Comparison of ENCODE assay signal across 27 cellular contexts in the genomic region with DNA sequence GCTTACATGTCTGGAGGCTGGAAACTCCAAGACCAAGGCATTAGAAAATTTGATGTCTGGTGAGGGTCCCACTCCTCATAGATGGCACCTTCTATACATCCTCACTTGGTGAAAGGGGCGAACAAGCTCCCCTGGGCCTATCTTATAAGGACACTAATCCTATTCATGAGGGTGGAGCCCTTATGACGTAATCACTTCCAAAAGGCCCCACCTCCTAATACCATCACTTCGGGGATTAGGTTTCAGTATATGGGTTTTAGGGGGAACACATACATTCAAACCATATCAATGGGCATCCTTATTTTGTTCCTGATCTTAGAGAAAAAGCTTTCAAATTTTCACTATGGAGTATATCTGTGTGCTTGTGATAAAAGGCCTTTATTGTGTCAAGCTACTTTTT. TPM values are rescaled to one million over a fixed set of nuclear protein-coding genes. Genes with fewer than 3 reads are reported as not detected.
A peak's percentile ranks its signal among the peaks of the same experiment; 100 is the strongest.
DNase-seq lines count a peak whose midpoint lies in the region; FAIRE-seq and TF ChIP-seq lines count a peak whose summit lies in the region.
"Had no signal": no experiment of that assay in that cellular context is flagged by ENCODE, and none has a peak within 500 bp of the region (broad histone marks: within the 10 kb centered on the region; RNA-seq: fewer than 3 reads in every experiment).

No MANE protein-coding gene starts in this region.

- H3K27ac ChIP-seq in HEK293 (ENCODE audit: extremely low read depth, low read depth, low read length) (no peak overlapping the region), astrocyte (ENCODE audit: low read depth, low read length) (no peak overlapping the region), H1 (ENCODE audit: low read depth, low read length) (no peak overlapping the region), thyroid gland (no peak overlapping the region)
- H3K27ac ChIP-seq: 22Rv1; A549; BLaER1 treated with 17β-estradiol and CSF1 and Interleukin-3, amounts not matched to agents 10 nM and 100 nM; C4-2B had no signal

- H3K36me3 ChIP-seq in HEK293 (ENCODE audit: control insufficient read depth in 2 of 2, insufficient read depth in 1 of 2, low read length in 2 of 2) (no peaks in the 10 kb centered on the region), astrocyte (ENCODE audit: insufficient read depth, low read length) (no peaks in the 10 kb centered on the region), H1 (ENCODE audit: control insufficient read depth in 2 of 4, insufficient read depth in 4 of 4, low read length in 3 of 4) (no peaks in the 10 kb centered on the region), thyroid gland (no peaks in the 10 kb centered on the region)
- H3K36me3 ChIP-seq: BLaER1 treated with 17β-estradiol and CSF1 and Interleukin-3, amounts not matched to agents 10 nM and 100 nM had no signal

- FAIRE-seq in astrocyte (lab: Jason Lieb, UNC): peak; percentile 17
- peak; percentile 28 for FAIRE-seq in H1 (lab: Jason Lieb, UNC)
- FAIRE-seq: GM12878, GM12892, GM18507 had no signal

- WGBS in H1 (ENCODE audit: extremely low coverage in 1 of 2, insufficient coverage in 1 of 2, insufficient read length in 1 of 2, insufficient replicate concordance in 2 of 2, low coverage in 1 of 2, low lambda C conversion rate in 2 of 2, missing lambda C conversion rate in 1 of 2), 2 experiments: 90% methylated on average over 3 of the region's 3 CpGs; no CpG with 5 or more reads in 1 of the 2 experiments
- 89 to 96% methylated on average over 3 of the region's 3 CpGs for WGBS in thyroid gland, 2 donors

- H3K14ac ChIP-seq in H1 (ENCODE audit: insufficient read length): no peak overlapping the region

- DNase-seq in NCI-H82 (lab: John Stamatoyannopoulos, UW): peak; percentile 39
- no peak for DNase-seq in NCI-H82 treated with DMSO at 0.1 percent for 48 hours (lab: John Stamatoyannopoulos, UW; ENCODE audit: unreplicated experiment)
- no peak for DNase-seq in astrocyte (ENCODE audit: low read depth)
- DNase-seq in H1 (ENCODE audit: low read depth in 1 of 2, low spot score in 2 of 2): no peak
- DNase-seq in NK-92 (lab: John Stamatoyannopoulos, UW; ENCODE audit: unreplicated experiment): no peak
- DNase-seq in thyroid gland: no peak
- DNase-seq: AML-193; CD4-positive, alpha-beta memory T cell; CD4-positive, CD25-positive, alpha-beta regulatory T cell; CD8-positive, alpha-beta memory T cell; COR-L47; DMS 273 treated with DMSO at 0.1 percent for 48 hours; DMS153; DMS53; DMS79; DND-41; EL; GDM1 had no signal

- H3K27me3 ChIP-seq in astrocyte (ENCODE audit: insufficient read depth, low read length) (no peaks in the 10 kb centered on the region), H1 (replicated peaks in 1 of 4; ENCODE audit: control insufficient read depth in 3 of 4, extremely low read depth in 1 of 4, insufficient read depth in 3 of 4, low read length in 3 of 4) (no peaks in the 10 kb centered on the region), thyroid gland (no peaks in the 10 kb centered on the region)

- TF ChIP-seq EP300 in H1 (IDR thresholded peaks at IDR 0.05; ENCODE audit: borderline replicate concordance in 1 of 2, low read depth in 2 of 2, low read length in 2 of 2): no peak

- no peak overlapping the region for H3K4me3 ChIP-seq in HEK293 (ENCODE audit: low read depth, low read length)
- no peak overlapping the region for H3K4me3 ChIP-seq in astrocyte (ENCODE audit: insufficient read depth, low read depth, low read length)
- H3K4me3 ChIP-seq in H1 (ENCODE audit: extremely low read depth in 1 of 4, insufficient read depth in 2 of 4, low read depth in 3 of 4, low read length in 4 of 4): no peak overlapping the region
- no peak overlapping the region for H3K4me3 ChIP-seq in thyroid gland (replicated peaks in 1 of 3)
- H3K4me3 ChIP-seq: A549; BLaER1 treated with 17β-estradiol and CSF1 and Interleukin-3, amounts not matched to agents 10 nM and 100 nM; GM12878 had no signal

- H2BK5ac ChIP-seq in H1 (ENCODE audit: low read depth, low read length): no peak overlapping the region

- H3K79me1 ChIP-seq in H1 (ENCODE audit: low read depth, low read length): no peaks in the 10 kb centered on the region

- no peaks in the 10 kb centered on the region for H3K27me3 Mint-ChIP-seq in astrocyte (ENCODE audit: low read depth, unreplicated experiment)
- H3K27me3 Mint-ChIP-seq: B cell; CD4-positive, CD25-positive, alpha-beta regulatory T cell; CD8-positive, alpha-beta memory T cell had no signal

- no peaks in the 10 kb centered on the region for H3K4me1 ChIP-seq in HEK293 (ENCODE audit: control insufficient read depth, insufficient read depth, low read length)
- H3K4me1 ChIP-seq in astrocyte (ENCODE audit: insufficient read depth, low read length): no peaks in the 10 kb centered on the region
- H3K4me1 ChIP-seq in H1 (replicated peaks in 1 of 4; ENCODE audit: control insufficient read depth in 3 of 4, insufficient read depth in 4 of 4, low read length in 3 of 4): no peaks in the 10 kb centered on the region
- no peaks in the 10 kb centered on the region for H3K4me1 ChIP-seq in thyroid gland
- H3K4me1 ChIP-seq: A549; BLaER1 treated with 17β-estradiol and CSF1 and Interleukin-3, amounts not matched to agents 10 nM and 100 nM had no signal

- H4K8ac ChIP-seq in H1 (ENCODE audit: extremely low read depth, insufficient read depth, low read length): no peak overlapping the region

- no peaks in the 10 kb centered on the region for H3K9me3 Mint-ChIP-seq in astrocyte (ENCODE audit: unreplicated experiment)
- H3K9me3 Mint-ChIP-seq: CD4-positive, alpha-beta memory T cell had no signal

- H3K4me2 ChIP-seq in astrocyte (ENCODE audit: low read length) (no peak overlapping the region), H1 (ENCODE audit: insufficient read depth in 1 of 2, low read depth in 2 of 2, low read length in 2 of 2) (no peak overlapping the region)
- H3K4me2 ChIP-seq: A549; BLaER1 treated with 17β-estradiol and CSF1 and Interleukin-3, amounts not matched to agents 10 nM and 100 nM had no signal

- TF ChIP-seq POLR2A in H1 (IDR thresholded peaks at IDR 0.05; ENCODE audit: control extremely low read depth in 1 of 2, low read depth in 2 of 2, low read length in 2 of 2) (no peak), thyroid gland (IDR thresholded peaks at IDR 0.05) (no peak)

- H2BK15ac ChIP-seq in H1 (ENCODE audit: low read length): no peak overlapping the region

- no peak overlapping the region for H3K4ac ChIP-seq in H1 (replicated peaks; ENCODE audit: insufficient read length, low read depth, low read length)

- H2BK120ac ChIP-seq in H1 (replicated peaks; ENCODE audit: low read depth, low read length): no peak overlapping the region

- H4K20me1 ChIP-seq in astrocyte (ENCODE audit: insufficient read depth, low read length) (no peaks in the 10 kb centered on the region), H1 (replicated peaks in 1 of 2; ENCODE audit: control insufficient read depth in 1 of 2, insufficient read depth in 2 of 2, low read length in 2 of 2) (no peaks in the 10 kb centered on the region)
- H4K20me1 ChIP-seq: BLaER1 treated with 17β-estradiol and CSF1 and Interleukin-3, amounts not matched to agents 10 nM and 100 nM had no signal

- H2AK5ac ChIP-seq in H1 (ENCODE audit: low read depth, low read length): no peak overlapping the region

- TF ChIP-seq RAD21 in H1 (IDR thresholded peaks at IDR 0.05 in 1 of 2, conservative IDR thresholded peaks at IDR 0.05 in 1 of 2; ENCODE audit: low read depth in 2 of 2, low read length in 2 of 2): no peak

- H3K4me3 Mint-ChIP-seq in astrocyte (ENCODE audit: unreplicated experiment): no peak overlapping the region
- H3K4me3 Mint-ChIP-seq: B cell; CD4-positive, alpha-beta memory T cell; CD4-positive, CD25-positive, alpha-beta regulatory T cell; CD8-positive, alpha-beta memory T cell had no signal

- peaks cover 2% of the 10 kb centered on the region for H3K4me1 Mint-ChIP-seq in astrocyte (ENCODE audit: low read depth, unreplicated experiment)
- H3K4me1 Mint-ChIP-seq: B cell; CD4-positive, alpha-beta memory T cell; CD4-positive, CD25-positive, alpha-beta regulatory T cell; CD8-positive, alpha-beta memory T cell had no signal

- H3K9me3 ChIP-seq in HEK293 (ENCODE audit: control insufficient read depth, insufficient read depth, low read depth, low read length): no peaks in the 10 kb centered on the region
- H3K9me3 ChIP-seq in astrocyte (ENCODE audit: insufficient read depth, low read depth, low read length): no peaks in the 10 kb centered on the region
- H3K9me3 ChIP-seq in H1 (ENCODE audit: insufficient read depth in 2 of 2, low read depth in 1 of 2, low read length in 1 of 2): no peaks in the 10 kb centered on the region
- no peaks in the 10 kb centered on the region for H3K9me3 ChIP-seq in thyroid gland
- H3K9me3 ChIP-seq: A549 had no signal

- no peak overlapping the region for H2BK20ac ChIP-seq in H1 (ENCODE audit: low read length)

- H4K5ac ChIP-seq in H1 (ENCODE audit: insufficient read length, low read depth, low read length): no peak overlapping the region

- H2AFZ ChIP-seq in astrocyte (ENCODE audit: low read depth, low read length): no peak overlapping the region
- no peak overlapping the region for H2AFZ ChIP-seq in H1 (ENCODE audit: low read length)

- CTCF ChIA-PET in HEK293 (lab: Yijun Ruan, JAX) (no interaction called here), H1 (lab: Charles Lee; ENCODE audit: partially characterized antibody) (no interaction called here)

- H3K18ac ChIP-seq in H1 (ENCODE audit: extremely low read depth, low read length): no peak overlapping the region

- H3K27ac Mint-ChIP-seq in astrocyte (ENCODE audit: unreplicated experiment): no peak overlapping the region
- H3K27ac Mint-ChIP-seq: B cell; CD4-positive, alpha-beta memory T cell; CD4-positive, CD25-positive, alpha-beta regulatory T cell; CD8-positive, alpha-beta memory T cell had no signal

- intact Hi-C loops in thyroid gland (cut with DNase I): no loop called here

- no peak for TF ChIP-seq CTCF in HEK293 (tag by site-specific recombination; IDR thresholded peaks at IDR 0.05)
- TF ChIP-seq CTCF in astrocyte (IDR thresholded peaks at IDR 0.05; ENCODE audit: insufficient read depth, low read depth, low read length): no peak
- TF ChIP-seq CTCF in H1 (IDR thresholded peaks at IDR 0.05; ENCODE audit: control extremely low read depth in 1 of 3, insufficient read depth in 1 of 3, low read depth in 1 of 3, low read length in 3 of 3): no peak
- no peak for TF ChIP-seq CTCF in thyroid gland (IDR thresholded peaks at IDR 0.05)

- H3K23me2 ChIP-seq in H1 (ENCODE audit: low read depth, low read length): no peaks in the 10 kb centered on the region

- H3K36me3 Mint-ChIP-seq in astrocyte (ENCODE audit: low read depth, unreplicated experiment): no peaks in the 10 kb centered on the region
- H3K36me3 Mint-ChIP-seq: CD4-positive, alpha-beta memory T cell; CD4-positive, CD25-positive, alpha-beta regulatory T cell; CD8-positive, alpha-beta memory T cell had no signal

- H2BK12ac ChIP-seq in H1 (ENCODE audit: low read depth, low read length): no peak overlapping the region

- no peak overlapping the region for H3K9ac ChIP-seq in astrocyte (ENCODE audit: low read length)
- no peak overlapping the region for H3K9ac ChIP-seq in H1 (replicated peaks in 1 of 4; ENCODE audit: extremely low read depth in 1 of 4, low read depth in 3 of 4, low read length in 3 of 4)
- H3K9ac ChIP-seq: BLaER1 treated with 17β-estradiol and CSF1 and Interleukin-3, amounts not matched to agents 10 nM and 100 nM had no signal

- no peak overlapping the region for H3K56ac ChIP-seq in H1 (replicated peaks; ENCODE audit: insufficient read length, low read depth, low read length)

- H3K79me2 ChIP-seq in astrocyte (ENCODE audit: insufficient read depth, low read length) (no peaks in the 10 kb centered on the region), H1 (ENCODE audit: control insufficient read depth in 1 of 2, insufficient read depth in 2 of 2, low read length in 2 of 2) (no peaks in the 10 kb centered on the region)

- POLR2A ChIA-PET in HEK293 (lab: Yijun Ruan, JAX) (no interaction called here), H1 (lab: Charles Lee; ENCODE audit: partially characterized antibody) (no interaction called here)

- H3K23ac ChIP-seq in H1 (ENCODE audit: insufficient read length): no peak overlapping the region

- H4K91ac ChIP-seq in H1 (replicated peaks; ENCODE audit: insufficient read length, low read length): no peak overlapping the region

RNA-seq across cellular contexts. Expression of a gene that starts 39.0 kb away (rescaled TPM):
- total RNA-seq in astrocyte: 21.2 and 31.0 TPM in 2 replicates
- 34.6 and 44.3 TPM in 2 replicates for total RNA-seq in H1 (2021; fragmentation: NEBNext Ultra II Directional; extraction: Animal tissue kit (Norgen Biotek cat#: 25700))
- polyA plus RNA-seq in H1 (2011; rRNA removed): 70.6 and 93.6 TPM in 2 replicates
- polyA plus RNA-seq in H1 (2011; cell fraction: cytosol; rRNA removed): 73.1 TPM
- polyA plus RNA-seq in H1 (2011; cell fraction: nucleus; rRNA removed): 140 TPM
- polyA plus RNA-seq in H1 (2012, experiment 1 of 2): 36.1 to 39.0 TPM (median 38.1 TPM) in 4 replicates
- 6.1 TPM for polyA plus RNA-seq in H1 (2012, experiment 2 of 2)
- polyA plus RNA-seq in H1 (2013, experiment 1 of 2): 31.6 TPM
- polyA plus RNA-seq in H1 (2013, experiment 2 of 2): 32.9 TPM
- polyA minus RNA-seq in H1 (2011; rRNA and poly(A)+ RNA removed): 117 and 176 TPM in 2 replicates
- 49.0 TPM for polyA minus RNA-seq in H1 (2011; cell fraction: cytosol; rRNA and poly(A)+ RNA removed)
- polyA minus RNA-seq in H1 (2011; cell fraction: nucleus; rRNA and poly(A)+ RNA removed): 197 TPM
- 10 to 100 TPM; 55.7 to 89.5 (median 84.5) TPM for total RNA-seq in thyroid gland
